18 cellular contexts compared by ENCODE assay signal in the genomic region with DNA sequence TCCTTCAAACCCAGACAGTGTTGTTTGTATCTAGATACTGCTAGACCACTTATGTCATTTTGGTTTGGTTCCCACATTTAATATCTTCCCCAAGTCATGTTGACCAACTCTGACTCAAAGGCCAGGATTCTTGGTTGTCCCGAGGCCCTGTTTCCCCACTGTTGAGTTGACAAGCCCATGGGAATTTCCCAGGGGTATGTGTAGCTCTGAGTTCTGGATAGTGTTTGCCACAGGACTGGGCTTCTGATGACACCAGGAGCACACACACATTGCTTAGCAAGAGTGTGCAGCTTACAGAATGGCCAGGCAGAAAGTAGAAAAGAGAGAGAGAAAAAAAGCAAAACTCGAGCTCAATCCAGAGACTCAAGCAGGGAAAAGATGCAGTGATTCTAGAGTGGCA.
DNase-seq lines count a peak whose midpoint lies in the region; ATAC-seq and TF ChIP-seq lines count a peak whose summit lies in the region.
"Had no signal": no experiment of that assay in that cellular context is flagged by ENCODE, and none has a peak within 500 bp of the region (broad histone marks: within the 10 kb centered on the region; RNA-seq: fewer than 3 reads in every experiment).

No MANE protein-coding gene starts in this region.

- TF ChIP-seq CTCF in HFFc6 (IDR thresholded peaks at IDR 0.05), result no peak
- no peak for TF ChIP-seq CTCF in epithelial cell of proximal tubule (conservative IDR thresholded peaks at IDR 0.05; ENCODE audit: low read depth, low read length)
- TF ChIP-seq CTCF in transverse colon (IDR thresholded peaks at IDR 0.05), result no peak

- peaks cover 4% of the 10 kb centered on the region; the same call in 1 of the 2 replicates for H3K36me3 Mint-ChIP-seq in HFFc6 (ENCODE audit: low read depth)
- H3K36me3 Mint-ChIP-seq: activated naive CD8-positive, alpha-beta T cell treated with anti-CD3 and anti-CD28 coated beads, Interleukin-2, amount 10 ng/mL, durations not matched to agents 7 days and 5 days; CD8-positive, alpha-beta memory T cell; stimulated activated effector memory CD8-positive, alpha-beta T cell treated with anti-CD3 and anti-CD28 coated beads, Interleukin-12 subunit alpha, Interleukin-12 subunit beta, amount 100 ng/mL, for 72 hours had no signal

- no peak for TF ChIP-seq EP300 in transverse colon (IDR thresholded peaks at IDR 0.05; ENCODE audit: low read depth)

- H3K27me3 ChIP-seq in right cardiac atrium (ENCODE audit: control insufficient read depth, insufficient read depth), result no peaks in the 10 kb centered on the region
- no peaks in the 10 kb centered on the region for H3K27me3 ChIP-seq in transverse colon

- no peak for TF ChIP-seq POLR2A in transverse colon (IDR thresholded peaks at IDR 0.05)

- peaks cover 61% of the 10 kb centered on the region for H3K4me1 Mint-ChIP-seq in HFFc6 (ENCODE audit: low read depth)
- H3K4me1 Mint-ChIP-seq: activated CD4-positive, alpha-beta T cell treated with anti-CD3 and anti-CD28 coated beads, Interleukin-2, amount 10 ng/mL, durations not matched to agents 7 days and 5 days; activated naive CD8-positive, alpha-beta T cell treated with anti-CD3 and anti-CD28 coated beads, Interleukin-2, amount 10 ng/mL, durations not matched to agents 7 days and 5 days; CD8-positive, alpha-beta memory T cell; stimulated activated effector memory CD8-positive, alpha-beta T cell treated with anti-CD3 and anti-CD28 coated beads, Interleukin-12 subunit alpha, Interleukin-12 subunit beta, amount 100 ng/mL, for 72 hours had no signal

- H3K9me3 ChIP-seq in right cardiac atrium (ENCODE audit: control insufficient read depth, low read length), result no peaks in the 10 kb centered on the region
- no peaks in the 10 kb centered on the region for H3K9me3 ChIP-seq in transverse colon
- H3K9me3 ChIP-seq: SJCRH30 had no signal

- H3K27ac Mint-ChIP-seq in HFFc6, result peak overlapping the region; percentile 91
- H3K27ac Mint-ChIP-seq: activated CD4-positive, alpha-beta T cell treated with anti-CD3 and anti-CD28 coated beads, Interleukin-2, amount 10 ng/mL, durations not matched to agents 7 days and 5 days; activated naive CD8-positive, alpha-beta T cell treated with anti-CD3 and anti-CD28 coated beads, Interleukin-2, amount 10 ng/mL, durations not matched to agents 7 days and 5 days; activated T-cell treated with anti-CD3 and anti-CD28 coated beads, Interleukin-2, amount 50 U/mL, for 24 hours; CD8-positive, alpha-beta memory T cell; stimulated activated effector memory CD8-positive, alpha-beta T cell treated with anti-CD3 and anti-CD28 coated beads, Interleukin-12 subunit alpha, Interleukin-12 subunit beta, amount 100 ng/mL, for 72 hours had no signal

- peak overlapping the region; percentile 27 for H3K4me3 Mint-ChIP-seq in HFFc6
- H3K4me3 Mint-ChIP-seq: activated CD4-positive, alpha-beta T cell treated with anti-CD3 and anti-CD28 coated beads, Interleukin-2, amount 10 ng/mL, durations not matched to agents 7 days and 5 days; activated naive CD8-positive, alpha-beta T cell treated with anti-CD3 and anti-CD28 coated beads, Interleukin-2, amount 10 ng/mL, durations not matched to agents 7 days and 5 days; activated T-cell treated with anti-CD3 and anti-CD28 coated beads, Interleukin-2, amount 50 U/mL, for 24 hours; CD8-positive, alpha-beta memory T cell; stimulated activated effector memory CD8-positive, alpha-beta T cell treated with anti-CD3 and anti-CD28 coated beads, Interleukin-12 subunit alpha, Interleukin-12 subunit beta, amount 100 ng/mL, for 72 hours had no signal

- DNase-seq in HFFc6, result peak; percentile 54
- DNase-seq in epithelial cell of proximal tubule (ENCODE audit: low read depth), result peak; percentile 48
- peak in 2 of 3 donors; percentile 40 to 68 for DNase-seq in right cardiac atrium
- no peak for DNase-seq in transverse colon
- DNase-seq in iPS-NIHi7 (ENCODE audit: extremely low spot score), result no peak
- no peak for DNase-seq in DMS153 (lab: John Stamatoyannopoulos, UW)
- DNase-seq: activated CD4-positive, alpha-beta T cell treated with anti-CD3 and anti-CD28 coated beads, Interleukin-2, amount 10 ng/mL, durations not matched to agents 7 days and 5 days; activated naive CD8-positive, alpha-beta T cell treated with anti-CD3 and anti-CD28 coated beads, Interleukin-2, amount 10 ng/mL, durations not matched to agents 7 days and 5 days; activated T-cell treated with anti-CD3 and anti-CD28 coated beads, Interleukin-2, amount 50 U/mL, for 24 hours; CD8-positive, alpha-beta memory T cell; KG1; NCI-H1417; NCI-H226; SJCRH30 had no signal

- no peaks in the 10 kb centered on the region for H3K27me3 Mint-ChIP-seq in HFFc6 (ENCODE audit: insufficient read depth)
- H3K27me3 Mint-ChIP-seq: activated naive CD8-positive, alpha-beta T cell treated with anti-CD3 and anti-CD28 coated beads, Interleukin-2, amount 10 ng/mL, durations not matched to agents 7 days and 5 days had no signal

- intact Hi-C loops in right cardiac atrium (cut with DNase I) (loop anchor here in 1 of 4 donors (10.0 kb wide), 1 partner anchor 155 kb away; no protein-coding TSS in a partner anchor), transverse colon (cut with DNase I; ENCODE audit: low total_unique reads) (no loop called here)

- H3K27ac ChIP-seq in right cardiac atrium (ENCODE audit: low read length) (peak overlapping the region; percentile 14), transverse colon (peak overlapping the region; percentile 49 to 72 (median 53))
- H3K27ac ChIP-seq: SJCRH30 had no signal

- peaks cover 2% of the 10 kb centered on the region for H3K4me1 ChIP-seq in right cardiac atrium (ENCODE audit: control insufficient read depth, insufficient read depth, low read length)
- peaks cover 0 to 27% (median 16%) of the 10 kb centered on the region in 4 donors for H3K4me1 ChIP-seq in transverse colon
- H3K4me1 ChIP-seq: SJCRH30 had no signal

- H3K36me3 ChIP-seq in transverse colon, result no peaks in the 10 kb centered on the region
- H3K36me3 ChIP-seq: SJCRH30 had no signal

- H3K4me3 ChIP-seq in epithelial cell of proximal tubule (ENCODE audit: low read depth, low read length) (no peak overlapping the region), right cardiac atrium (ENCODE audit: low read length) (no peak overlapping the region), transverse colon (no peak overlapping the region)
- H3K4me3 ChIP-seq: lung, SJCRH30 had no signal

- 52% methylated on average over 2 of the region's 2 CpGs for WGBS in right cardiac atrium
- 49 to 62% methylated on average over 2 of the region's 2 CpGs for WGBS in transverse colon (ENCODE audit: low coverage in 1 of 2), 2 donors

- no peaks in the 10 kb centered on the region for H3K9me3 Mint-ChIP-seq in HFFc6
- H3K9me3 Mint-ChIP-seq: activated CD4-positive, alpha-beta T cell treated with anti-CD3 and anti-CD28 coated beads, Interleukin-2, amount 10 ng/mL, durations not matched to agents 7 days and 5 days; activated naive CD8-positive, alpha-beta T cell treated with anti-CD3 and anti-CD28 coated beads, Interleukin-2, amount 10 ng/mL, durations not matched to agents 7 days and 5 days; activated T-cell treated with anti-CD3 and anti-CD28 coated beads, Interleukin-2, amount 50 U/mL, for 24 hours; stimulated activated effector memory CD8-positive, alpha-beta T cell treated with anti-CD3 and anti-CD28 coated beads, Interleukin-12 subunit alpha, Interleukin-12 subunit beta, amount 100 ng/mL, for 72 hours had no signal

- in situ Hi-C loops in transverse colon (cut with MboI; ENCODE audit: low pct_ligation_motif_present in 1 of 4, low pct_unique_long_range_greater_than_20kb in 1 of 4, low sequenced_read_pairs in 3 of 4), result no loop called here

- ATAC-seq in right cardiac atrium (peak; percentile 47 to 59), HG02852 (IDR thresholded peaks at IDR 0.05; ENCODE audit: unreplicated experiment) (no peak)
- ATAC-seq: esophagus mucosa; stimulated activated effector memory CD8-positive, alpha-beta T cell treated with anti-CD3 and anti-CD28 coated beads, Interleukin-12 subunit alpha, Interleukin-12 subunit beta, amount 100 ng/mL, for 72 hours had no signal

Comparison
In these comparisons a context has a peak if more than half of its experiments do, and no peak if none do; other contexts are left out.
1. DNase-seq: peak in HFFc6 (single experiment), epithelial cell of proximal tubule (single experiment) and right cardiac atrium (2 of 3); none in transverse colon (single experiment), iPS-NIHi7 (single experiment) and DMS153 (single experiment).